ENCODE assay signal across 21 cellular contexts in the genomic region with DNA sequence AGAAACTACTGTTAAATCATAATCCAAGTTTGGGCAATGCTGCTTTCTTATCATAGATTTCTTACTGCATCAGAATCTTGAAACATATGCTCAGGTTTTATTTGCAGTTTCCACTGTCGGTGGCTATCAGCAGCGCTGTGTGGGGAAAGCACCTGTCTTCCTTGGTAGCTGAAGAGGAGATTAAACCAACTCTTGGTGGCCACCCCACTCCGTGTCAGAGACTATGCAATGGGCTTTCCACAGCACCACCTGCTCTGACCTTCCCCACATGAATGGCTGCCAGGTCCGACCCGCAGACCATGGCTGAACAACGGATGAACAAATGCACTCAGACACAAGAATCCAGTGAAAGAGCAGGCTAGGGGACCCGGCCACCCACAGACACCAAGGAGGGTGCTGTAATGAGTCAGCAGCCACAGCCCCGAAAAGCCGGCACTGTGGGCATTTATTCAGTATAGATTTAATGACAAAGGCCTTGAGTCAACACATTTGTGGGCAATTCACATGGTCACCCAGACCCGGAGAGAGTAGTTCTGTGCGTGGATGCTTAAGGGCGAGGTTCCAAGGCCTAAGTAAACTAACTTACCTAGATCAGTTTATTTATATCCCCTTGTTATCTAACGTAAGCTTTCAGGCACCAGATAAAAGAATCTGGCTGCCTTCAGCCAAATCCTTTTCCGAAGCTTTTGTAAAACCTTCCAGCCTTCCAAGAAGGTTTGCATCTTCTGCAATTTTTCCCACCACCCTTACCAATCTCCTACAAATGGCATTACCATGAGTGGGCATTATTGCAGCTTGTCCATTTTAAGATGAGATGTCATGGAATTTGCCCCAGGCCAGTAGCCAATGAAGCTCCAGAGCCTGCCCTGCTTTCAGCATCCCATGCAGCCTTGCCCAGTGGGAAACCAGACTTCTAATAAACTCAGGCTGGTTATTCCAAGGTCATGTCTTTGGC.
DNase-seq lines count a peak whose midpoint lies in the region; FAIRE-seq lines count a peak whose summit lies in the region.
"Had no signal": no experiment of that assay in that cellular context is flagged by ENCODE, and none has a peak within 500 bp of the region (broad histone marks: within the 10 kb centered on the region; RNA-seq: fewer than 3 reads in every experiment).

No MANE protein-coding gene starts in this region.

- WGBS in small intestine, 3 donors = 86 to 89% (median 88%) methylated on average over 14 of the region's 14 CpGs

- FAIRE-seq in small intestine (lab: Jason Lieb, UNC) = no peak

- no peaks in the 10 kb centered on the region for H3K27me3 ChIP-seq in small intestine (ENCODE audit: control insufficient read depth in 2 of 2, insufficient read depth in 2 of 2, low read length in 2 of 2)

- DNase-seq in Caki2 (ENCODE audit: low read depth) = peak; percentile 25
- DNase-seq in HT1080 (ENCODE audit: low read depth) = peak; percentile 82
- DNase-seq in amniotic epithelial cell (ENCODE audit: low read depth) = peak; percentile 29
- DNase-seq in myocyte (ENCODE audit: low read depth) = peak; percentile 96
- no peak for DNase-seq in stimulated activated naive CD4-positive, alpha-beta T cell treated with Interleukin-2 at 50 U/mL for 16 hours (lab: John Stamatoyannopoulos, UW)
- DNase-seq in small intestine = no peak
- DNase-seq in cardiac septum (ENCODE audit: low spot score) = no peak
- no peak for DNase-seq in amniotic stem cell (lab: John Stamatoyannopoulos, UW)
- DNase-seq: ACHN; activated naive CD4-positive, alpha-beta T cell treated with anti-CD3 and anti-CD28 coated beads, Interleukin-2, amount 10 ng/mL, durations not matched to agents 7 days and 5 days; caudate nucleus; dermis blood vessel endothelial cell; DMS53; GF-D8; mesendoderm; naive B cell; NCI-H1048; NCI-H1694; psoas muscle; T-helper 9 cell had no signal

- no peak overlapping the region for H3K4me3 ChIP-seq in small intestine (ENCODE audit: low read depth in 1 of 2, low read length in 2 of 2)
- H3K4me3 ChIP-seq: HAP-1, psoas muscle had no signal

- no peak overlapping the region for H3K27ac ChIP-seq in small intestine (ENCODE audit: low read depth in 1 of 2, low read length in 1 of 2)
- H3K27ac ChIP-seq: psoas muscle had no signal

- H3K4me1 ChIP-seq in small intestine (ENCODE audit: control insufficient read depth in 2 of 2, insufficient read depth in 1 of 2, low read depth in 1 of 2, low read length in 1 of 2) = no peaks in the 10 kb centered on the region
- H3K4me1 ChIP-seq: HAP-1 had no signal

- no peaks in the 10 kb centered on the region for H3K9me3 ChIP-seq in small intestine (ENCODE audit: control insufficient read depth, low read depth)
- H3K9me3 ChIP-seq: HAP-1, psoas muscle had no signal

- peaks cover 0 to 1% of the 10 kb centered on the region in 2 donors for H3K36me3 ChIP-seq in small intestine (ENCODE audit: control insufficient read depth in 2 of 2, insufficient read depth in 2 of 2, low read length in 2 of 2)
- H3K36me3 ChIP-seq: HAP-1 had no signal

- in situ Hi-C loops in Caki2 (cut with HindIII; ENCODE audit: low pct_unique_long_range_greater_than_20kb, low sequenced_read_pairs) = no loop called here

- intact Hi-C loops in cardiac septum (cut with DNase I) = no loop called here

Comparison
In these comparisons a context has a peak if more than half of its experiments do, and no peak if none do; other contexts are left out.
1. DNase-seq: peak in Caki2 (single experiment), HT1080 (single experiment), amniotic epithelial cell (single experiment) and myocyte (single experiment); none in stimulated activated naive CD4-positive, alpha-beta T cell treated with Interleukin-2 at 50 U/mL for 16 hours (single experiment), small intestine (single experiment), cardiac septum (single experiment) and amniotic stem cell (single experiment).